Comparison of ENCODE assay signal across 9 cellular contexts in genomic region chr14:92986254-92987147, GRCh38.
A peak's percentile ranks its signal among the peaks of the same experiment; 100 is the strongest.
DNase-seq lines count a peak whose midpoint lies in the region; ATAC-seq, FAIRE-seq and TF ChIP-seq lines count a peak whose summit lies in the region.
"Had no signal": no experiment of that assay in that cellular context is flagged by ENCODE, and none has a peak within 500 bp of the region (broad histone marks: within the 10 kb centered on the region; RNA-seq: fewer than 3 reads in every experiment).

No MANE protein-coding gene starts in this region.

- H3K4me1 Mint-ChIP-seq in osteocyte (ENCODE audit: unreplicated experiment), result peaks cover 33% of the 10 kb centered on the region
- peaks cover 21 to 28% of the 10 kb centered on the region in 2 donors for H3K4me1 Mint-ChIP-seq in natural killer cell

- H3K4me3 Mint-ChIP-seq in osteocyte (ENCODE audit: unreplicated experiment) (no peak overlapping the region), natural killer cell (no peak overlapping the region)

- peak overlapping the region; percentile 40 for H3K27ac Mint-ChIP-seq in osteocyte (ENCODE audit: unreplicated experiment)
- H3K27ac Mint-ChIP-seq in natural killer cell, result peak overlapping the region in 1 of 2 donors; percentile 51

- TF ChIP-seq POLR2A in GM12891 (IDR thresholded peaks at IDR 0.05; ENCODE audit: low read depth, low read length), result no peak

- TF ChIP-seq CTCF in osteocyte (IDR thresholded peaks at IDR 0.05) (no peak), natural killer cell (IDR thresholded peaks at IDR 0.05) (no peak)

- peaks cover 7% of the 10 kb centered on the region for H3K36me3 Mint-ChIP-seq in osteocyte (ENCODE audit: unreplicated experiment)
- H3K36me3 Mint-ChIP-seq in natural killer cell, result no peaks in the 10 kb centered on the region

- FAIRE-seq in GM12891 (lab: Jason Lieb, UNC), result no peak

- ATAC-seq in natural killer cell, result no peak
- no peak for ATAC-seq in HG03039 (IDR thresholded peaks at IDR 0.05; ENCODE audit: unreplicated experiment)

- intact Hi-C loops in natural killer cell (cut with micrococcal nuclease), result no loop called here

- DNase-seq in Ammon's horn (ENCODE audit: low spot score) (peak; percentile 68), NCI-H446 (lab: John Stamatoyannopoulos, UW) (peak; percentile 59 to 89), fibroblast of gingiva (ENCODE audit: low read depth) (peak; percentile 47), osteocyte (ENCODE audit: extremely low spot score, unreplicated experiment) (no peak), natural killer cell (no peak), GM12891 (ENCODE audit: insufficient read length, low spot score) (no peak)
- DNase-seq in activated CD4-positive, CD25-positive, alpha-beta regulatory T cell treated with anti-CD3 and anti-CD28 coated beads, Interleukin-2, amount 50 U/mL, for 72 hours, result no peak
- DNase-seq: NCI-H146 had no signal

- no peaks in the 10 kb centered on the region for H3K9me3 Mint-ChIP-seq in osteocyte (ENCODE audit: unreplicated experiment)
- no peaks in the 10 kb centered on the region for H3K9me3 Mint-ChIP-seq in natural killer cell

- H3K27me3 Mint-ChIP-seq in osteocyte (ENCODE audit: unreplicated experiment) (no peaks in the 10 kb centered on the region), natural killer cell (ENCODE audit: low read depth in 2 of 2) (no peaks in the 10 kb centered on the region)

TF ChIP-seq in GM12891, 5 proteins besides CTCF, POLR2A, EP300 and RAD21:
- TF ChIP-seq POLR2AphosphoS5 (IDR thresholded peaks at IDR 0.05; ENCODE audit: low read depth, low read length) (no peak), POU2F2 (IDR thresholded peaks at IDR 0.05; ENCODE audit: low read depth, low read length) (no peak)

Comparison
In these comparisons a context has a peak if more than half of its experiments do, and no peak if none do; other contexts are left out.
1. DNase-seq: peak in Ammon's horn (single experiment), NCI-H446 (2 of 2) and fibroblast of gingiva (single experiment); none in osteocyte (single experiment), natural killer cell (single experiment), GM12891 (single experiment) and activated CD4-positive, CD25-positive, alpha-beta regulatory T cell treated with anti-CD3 and anti-CD28 coated beads, Interleukin-2, amount 50 U/mL, for 72 hours (single experiment).